In genomic region chr20:57856658-57857057, GRCh38 we compare ENCODE assay signal across 29 cellular contexts.
DNase-seq lines count a peak whose midpoint lies in the region; ATAC-seq and TF ChIP-seq lines count a peak whose summit lies in the region.
"Had no signal": no experiment of that assay in that cellular context is flagged by ENCODE, and none has a peak within 500 bp of the region (broad histone marks: within the 10 kb centered on the region; RNA-seq: fewer than 3 reads in every experiment).

No MANE protein-coding gene starts in this region.

- peaks cover 15% of the 10 kb centered on the region for H3K4me1 Mint-ChIP-seq in activated T-cell treated with anti-CD3 and anti-CD28 coated beads, Interleukin-2, amount 50 U/mL, for 72 hours (ENCODE audit: low read depth)
- no peaks in the 10 kb centered on the region for H3K4me1 Mint-ChIP-seq in activated T-helper 17 cell treated with anti-CD3 and anti-CD28 coated beads, Interleukin-2, amount 50 U/mL, for 72 hours
- H3K4me1 Mint-ChIP-seq: mesothelial cell of epicardium, nephron progenitor cell had no signal

- no peak overlapping the region for H3K27ac ChIP-seq in sigmoid colon
- H3K27ac ChIP-seq: adrenal gland, brain microvascular endothelial cell, colonic mucosa, esophagus squamous epithelium, tibial artery had no signal

- 73 to 79% methylated on average over 2 of the region's 2 CpGs for WGBS in sigmoid colon, 2 donors

- ATAC-seq in activated T-cell treated with anti-CD3 and anti-CD28 coated beads, Interleukin-2, amount 50 U/mL, for 72 hours (replicated peaks in 1 of 2) = peak; percentile 50 to 76
- ATAC-seq in activated T-helper 17 cell treated with anti-CD3 and anti-CD28 coated beads, Interleukin-2, amount 50 U/mL, for 72 hours (replicated peaks) = peak; percentile 68
- no peak for ATAC-seq in GM19351 (IDR thresholded peaks at IDR 0.05; ENCODE audit: unreplicated experiment)
- ATAC-seq: left ventricle myocardium superior, right cardiac atrium had no signal

- intact Hi-C loops in sigmoid colon (cut with DNase I) = no loop called here

- no peaks in the 10 kb centered on the region for H3K9me3 Mint-ChIP-seq in activated T-cell treated with anti-CD3 and anti-CD28 coated beads, Interleukin-2, amount 50 U/mL, for 72 hours
- no peaks in the 10 kb centered on the region for H3K9me3 Mint-ChIP-seq in activated T-helper 17 cell treated with anti-CD3 and anti-CD28 coated beads, Interleukin-2, amount 50 U/mL, for 72 hours
- H3K9me3 Mint-ChIP-seq: activated T-helper 1 cell treated with anti-CD3 and anti-CD28 coated beads, Interleukin-12 subunit alpha, Interleukin-12 subunit beta, Interleukin-2, Interleukin-4 antibody, amounts not matched to agents 30 ng/mL and 10 ng/mL and 1 ng/mL, durations not matched to agents 14 hours and 24 hours and 36 hours had no signal

- no peaks in the 10 kb centered on the region for H3K4me1 ChIP-seq in sigmoid colon
- H3K4me1 ChIP-seq: adrenal gland, colonic mucosa, esophagus squamous epithelium, tibial artery had no signal

- peak; percentile 4 to 6 for DNase-seq in activated T-cell treated with anti-CD3 and anti-CD28 coated beads, Interleukin-2, amount 50 U/mL, for 72 hours
- DNase-seq in activated T-cell treated with anti-CD3 and anti-CD28 coated beads, Interleukin-2, amount 50 U/mL, for 48 hours = no peak
- peak; percentile 60 for DNase-seq in Jurkat, Clone E6-1 (ENCODE audit: low read depth, low spot score)
- DNase-seq in sigmoid colon (peak; percentile 22), SKM-1 (lab: John Stamatoyannopoulos, UW; ENCODE audit: unreplicated experiment) (no peak), midbrain (lab: John Stamatoyannopoulos, UW) (no peak)
- DNase-seq: activated CD4-positive, CD25-positive, alpha-beta regulatory T cell; adrenal gland; brain microvascular endothelial cell; colonic mucosa; esophagus squamous epithelium; GDM1; hippocampal formation; IMR-90; left ventricle myocardium superior; NCI-H1105; NCI-H2029; NCI-H226; NCI-H82; nephron progenitor cell; right cardiac atrium; stimulated activated CD4-positive, alpha-beta T cell treated with anti-CD3 and anti-CD28 coated beads, Interleukin-12 subunit alpha, Interleukin-12 subunit beta, amount 100 ng/mL, for 4 hours; stimulated activated CD4-positive, alpha-beta T cell treated with anti-CD3 and anti-CD28 coated beads, Interleukin-4, amount 100 ng/mL, for 4 hours; stimulated activated naive CD4-positive, alpha-beta T cell treated with Interleukin-2 at 50 U/mL for 16 hours; tibial artery had no signal

- no peaks in the 10 kb centered on the region for H3K27me3 Mint-ChIP-seq in activated T-cell treated with anti-CD3 and anti-CD28 coated beads, Interleukin-2, amount 50 U/mL, for 72 hours (ENCODE audit: low read depth)
- H3K27me3 Mint-ChIP-seq in activated T-helper 17 cell treated with anti-CD3 and anti-CD28 coated beads, Interleukin-2, amount 50 U/mL, for 72 hours = peaks cover 9% of the 10 kb centered on the region

- H3K36me3 ChIP-seq in sigmoid colon = no peaks in the 10 kb centered on the region
- H3K36me3 ChIP-seq: adrenal gland, brain microvascular endothelial cell, colonic mucosa, esophagus squamous epithelium, tibial artery had no signal

- H3K27ac Mint-ChIP-seq in activated T-cell treated with anti-CD3 and anti-CD28 coated beads, Interleukin-2, amount 50 U/mL, for 72 hours = no peak overlapping the region
- no peak overlapping the region for H3K27ac Mint-ChIP-seq in activated T-helper 17 cell treated with anti-CD3 and anti-CD28 coated beads, Interleukin-2, amount 50 U/mL, for 72 hours
- H3K27ac Mint-ChIP-seq: activated T-helper 1 cell treated with anti-CD3 and anti-CD28 coated beads, Interleukin-12 subunit alpha, Interleukin-12 subunit beta, Interleukin-2, Interleukin-4 antibody, amounts not matched to agents 30 ng/mL and 10 ng/mL and 1 ng/mL, durations not matched to agents 14 hours and 24 hours and 36 hours; mesothelial cell of epicardium; nephron progenitor cell had no signal

- H3K27me3 ChIP-seq in sigmoid colon = no peaks in the 10 kb centered on the region
- H3K27me3 ChIP-seq: adrenal gland, brain microvascular endothelial cell, colonic mucosa, esophagus squamous epithelium, tibial artery had no signal

- H3K9me3 ChIP-seq in sigmoid colon = no peaks in the 10 kb centered on the region
- H3K9me3 ChIP-seq: adrenal gland, colonic mucosa, esophagus squamous epithelium, tibial artery had no signal

- no peak for TF ChIP-seq EP300 in sigmoid colon (IDR thresholded peaks at IDR 0.05)

- no peak for TF ChIP-seq CTCF in sigmoid colon (IDR thresholded peaks at IDR 0.05)

- no peaks in the 10 kb centered on the region for H3K36me3 Mint-ChIP-seq in activated T-cell treated with anti-CD3 and anti-CD28 coated beads, Interleukin-2, amount 50 U/mL, for 72 hours (ENCODE audit: insufficient read depth in 2 of 2)
- no peaks in the 10 kb centered on the region for H3K36me3 Mint-ChIP-seq in activated T-helper 17 cell treated with anti-CD3 and anti-CD28 coated beads, Interleukin-2, amount 50 U/mL, for 72 hours (ENCODE audit: low read depth)
- H3K36me3 Mint-ChIP-seq: mesothelial cell of epicardium had no signal

- no peak overlapping the region for H3K4me3 Mint-ChIP-seq in activated T-cell treated with anti-CD3 and anti-CD28 coated beads, Interleukin-2, amount 50 U/mL, for 72 hours
- no peak overlapping the region for H3K4me3 Mint-ChIP-seq in activated T-helper 17 cell treated with anti-CD3 and anti-CD28 coated beads, Interleukin-2, amount 50 U/mL, for 72 hours
- H3K4me3 Mint-ChIP-seq: activated T-helper 1 cell treated with anti-CD3 and anti-CD28 coated beads, Interleukin-12 subunit alpha, Interleukin-12 subunit beta, Interleukin-2, Interleukin-4 antibody, amounts not matched to agents 30 ng/mL and 10 ng/mL and 1 ng/mL, durations not matched to agents 14 hours and 24 hours and 36 hours; mesothelial cell of epicardium; nephron progenitor cell had no signal

- TF ChIP-seq POLR2A in sigmoid colon (IDR thresholded peaks at IDR 0.05) = no peak

- H3K4me3 ChIP-seq in Jurkat, Clone E6-1 (ENCODE audit: low read length) = no peak overlapping the region
- no peak overlapping the region for H3K4me3 ChIP-seq in sigmoid colon
- H3K4me3 ChIP-seq: adrenal gland, colonic mucosa, esophagus squamous epithelium, tibial artery had no signal

Comparison
In these comparisons a context has a peak if more than half of its experiments do, and no peak if none do; other contexts are left out.
1. DNase-seq: peak in activated T-cell treated with anti-CD3 and anti-CD28 coated beads, Interleukin-2, amount 50 U/mL, for 72 hours (2 of 2), Jurkat, Clone E6-1 (single experiment) and sigmoid colon (single experiment); none in activated T-cell treated with anti-CD3 and anti-CD28 coated beads, Interleukin-2, amount 50 U/mL, for 48 hours (0 of 2), SKM-1 (single experiment) and midbrain (single experiment).